1 cellular context compared by ENCODE assay signal in genomic region chr15:82854554-82854953, GRCh38.
TF ChIP-seq lines count a peak whose summit lies in the region.

No MANE protein-coding gene starts in this region.

TF ChIP-seq in H1, 55 proteins besides CTCF, POLR2A, EP300 and RAD21:
- no peak for TF ChIP-seq TEAD4 (IDR thresholded peaks at IDR 0.05; ENCODE audit: low read depth, low read length)
- TF ChIP-seq SAP30 (IDR thresholded peaks at IDR 0.05; ENCODE audit: insufficient read depth, insufficient replicate concordance, low read length): no peak
- no peak for TF ChIP-seq ATF3 (IDR thresholded peaks at IDR 0.05; ENCODE audit: insufficient read depth, low read depth, low read length)
- no peak for TF ChIP-seq RXRA (IDR thresholded peaks at IDR 0.05; ENCODE audit: insufficient read depth, low read depth, low read length)
- no peak for TF ChIP-seq BRCA1 (IDR thresholded peaks at IDR 0.05; ENCODE audit: low read depth, low read length)
- TF ChIP-seq CHD2 (IDR thresholded peaks at IDR 0.05; ENCODE audit: low read length): no peak
- no peak for TF ChIP-seq HDAC6 (IDR thresholded peaks at IDR 0.05; ENCODE audit: low read depth, low read length)
- no peak for TF ChIP-seq EGR1 (IDR thresholded peaks at IDR 0.05; ENCODE audit: borderline replicate concordance, low read depth, low read length)
- no peak for TF ChIP-seq SP4 (IDR thresholded peaks at IDR 0.05; ENCODE audit: low read length)
- TF ChIP-seq USF2 (IDR thresholded peaks at IDR 0.05; ENCODE audit: low read length): no peak
- no peak for TF ChIP-seq TAF7 (optimal IDR thresholded peaks at IDR 0.05; ENCODE audit: borderline replicate concordance, low read depth, low read length)
